ENCODE assay signal across 1 cellular context in genomic region chr22:31738566-31738965, GRCh38.
TF ChIP-seq lines count a peak whose summit lies in the region.

No MANE protein-coding gene starts in this region.

TF ChIP-seq in WTC11, 78 proteins besides CTCF, POLR2A, EP300 and RAD21 (continued from another document):
- no peak for TF ChIP-seq PREB (CRISPR knock-in tag; IDR thresholded peaks at IDR 0.05; ENCODE audit: borderline replicate concordance)
- no peak for TF ChIP-seq NFYB (CRISPR knock-in tag; conservative IDR thresholded peaks at IDR 0.05; ENCODE audit: low read depth)
TF ChIP-seq in WTC11: peak in this region for 0.
